In genomic region chr4:23320881-23321612, GRCh38 we compare ENCODE assay signal across 28 cellular contexts.
"Had no signal": no experiment of that assay in that cellular context is flagged by ENCODE, and none has a peak within 500 bp of the region (broad histone marks: within the 10 kb centered on the region; RNA-seq: fewer than 3 reads in every experiment).

No MANE protein-coding gene starts in this region.

- H3K27me3 ChIP-seq: Peyer's patch had no signal

- H3K9me3 ChIP-seq: body of pancreas, Peyer's patch had no signal

- H3K4me3 Mint-ChIP-seq: activated CD8-positive, alpha-beta T cell treated with anti-CD3 and anti-CD28 coated beads, Interleukin-2, amount 10 ng/mL, durations not matched to agents 7 days and 5 days; activated naive CD4-positive, alpha-beta T cell treated with anti-CD3 and anti-CD28 coated beads, Interleukin-2, amount 10 ng/mL, durations not matched to agents 7 days and 5 days; activated naive CD8-positive, alpha-beta T cell treated with anti-CD3 and anti-CD28 coated beads, Interleukin-2, amount 10 ng/mL, durations not matched to agents 7 days and 5 days; T-helper 17 cell; WTC11 had no signal

- H3K27ac ChIP-seq: body of pancreas, Peyer's patch, RWPE1 had no signal

- H3K4me3 ChIP-seq: body of pancreas, Peyer's patch had no signal

- H3K4me1 ChIP-seq: body of pancreas, Peyer's patch had no signal

- H3K4me1 Mint-ChIP-seq: T-helper 17 cell had no signal

- ATAC-seq: activated CD8-positive, alpha-beta T cell treated with anti-CD3 and anti-CD28 coated beads, Interleukin-2, amount 10 ng/mL, durations not matched to agents 7 days and 5 days; body of pancreas; T-helper 17 cell; WTC11 had no signal

- DNase-seq: activated CD4-positive, alpha-beta T cell treated with anti-CD3 and anti-CD28 coated beads for 48 hours; activated CD4-positive, alpha-beta T cell treated with anti-CD3 and anti-CD28 coated beads, Interleukin-2, amount 50 U/mL, for 4 hours; activated CD4-positive, CD25-positive, alpha-beta regulatory T cell treated with anti-CD3 and anti-CD28 coated beads, Interleukin-2, amount 50 U/mL, for 72 hours; activated CD8-positive, alpha-beta T cell treated with anti-CD3 and anti-CD28 coated beads, Interleukin-2, amount 10 ng/mL, durations not matched to agents 7 days and 5 days; activated gamma-delta T cell treated with Interleukin-2 at 50 U/mL for 16 hours; activated naive CD4-positive, alpha-beta T cell treated with anti-CD3 and anti-CD28 coated beads, Interleukin-2, amount 10 ng/mL, durations not matched to agents 7 days and 5 days; activated naive CD8-positive, alpha-beta T cell treated with anti-CD3 and anti-CD28 coated beads, Interleukin-2, amount 10 ng/mL, durations not matched to agents 7 days and 5 days; activated T-cell treated with anti-CD3 and anti-CD28 coated beads, Interleukin-2, amount 50 U/mL, for 48 hours; aorta; body of pancreas; central memory CD4-positive, alpha-beta T cell; IMR-90; Kasumi-1; KBM-7; NCI-H1092; NCI-H1436; NCI-H1694 treated with DMSO at 0.1 percent for 48 hours; NCI-H2081; NCI-H524 treated with DMSO at 0.1 percent for 48 hours; NCI-H774; NK-92 treated with Interleukin-12 subunit alpha and Interleukin-12 subunit beta, amount 100 ng/mL, for 24 hours; Peyer's patch; SHP77; T-helper 17 cell; T-helper 9 cell had no signal

- H3K27ac Mint-ChIP-seq: activated CD8-positive, alpha-beta T cell treated with anti-CD3 and anti-CD28 coated beads, Interleukin-2, amount 10 ng/mL, durations not matched to agents 7 days and 5 days; activated naive CD4-positive, alpha-beta T cell treated with anti-CD3 and anti-CD28 coated beads, Interleukin-2, amount 10 ng/mL, durations not matched to agents 7 days and 5 days; activated naive CD8-positive, alpha-beta T cell treated with anti-CD3 and anti-CD28 coated beads, Interleukin-2, amount 10 ng/mL, durations not matched to agents 7 days and 5 days; activated T-helper 2 cell treated with anti-CD3 and anti-CD28 coated beads, Interferon-gamma antibody, Interleukin-2, Interleukin-4, amounts not matched to agents 10 μg/mL and 5 μg/mL and 100 μg/mL, durations not matched to agents 14 hours and 24 hours and 36 hours; T-helper 17 cell; WTC11 had no signal

- H3K9me3 Mint-ChIP-seq: activated naive CD4-positive, alpha-beta T cell treated with anti-CD3 and anti-CD28 coated beads, Interleukin-2, amount 10 ng/mL, durations not matched to agents 7 days and 5 days; activated T-helper 2 cell treated with anti-CD3 and anti-CD28 coated beads, Interferon-gamma antibody, Interleukin-2, Interleukin-4, amounts not matched to agents 10 μg/mL and 5 μg/mL and 100 μg/mL, durations not matched to agents 14 hours and 24 hours and 36 hours; WTC11 had no signal

- H3K36me3 Mint-ChIP-seq: activated naive CD4-positive, alpha-beta T cell treated with anti-CD3 and anti-CD28 coated beads, Interleukin-2, amount 10 ng/mL, durations not matched to agents 7 days and 5 days; WTC11 had no signal

- H3K36me3 ChIP-seq: Peyer's patch had no signal

- H3K27me3 Mint-ChIP-seq: activated naive CD4-positive, alpha-beta T cell treated with anti-CD3 and anti-CD28 coated beads, Interleukin-2, amount 10 ng/mL, durations not matched to agents 7 days and 5 days; T-helper 17 cell had no signal
